Comparison of ENCODE assay signal across 1 cellular context in the genomic region with DNA sequence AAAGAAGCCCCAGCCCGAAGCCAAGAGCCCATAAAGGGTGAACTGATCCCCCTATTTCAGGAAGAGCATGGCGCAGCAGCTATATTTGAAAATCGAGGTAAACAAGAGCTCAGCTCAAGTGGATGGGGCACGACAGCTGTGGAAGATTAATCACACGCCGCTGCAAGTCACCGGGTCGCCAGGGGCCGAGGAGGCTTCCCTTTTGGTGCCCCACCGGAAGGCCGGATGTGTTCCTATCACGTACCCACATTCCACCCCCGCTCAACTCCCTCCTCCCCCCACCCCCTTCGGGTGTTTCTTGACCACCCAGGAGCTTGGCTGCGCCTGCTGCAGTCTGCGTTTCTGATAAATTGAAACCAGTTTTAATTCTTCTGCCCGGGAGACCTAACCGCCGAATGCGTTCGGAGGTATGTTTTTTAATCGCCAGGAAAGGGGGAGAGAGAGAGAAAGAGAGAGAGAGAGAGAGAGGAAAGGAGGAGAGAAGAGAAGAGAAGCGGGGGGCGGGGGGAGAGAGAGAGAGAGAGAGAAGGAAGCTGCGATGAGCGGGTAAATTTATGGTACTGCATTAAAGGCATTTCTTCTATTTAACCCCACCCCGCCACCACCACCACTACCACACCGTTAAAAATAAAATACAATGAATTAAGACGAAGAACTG.
TF ChIP-seq lines count a peak whose summit lies in the region.

No MANE protein-coding gene starts in this region.

TF ChIP-seq in GM12878, 131 proteins besides CTCF, POLR2A, EP300 and RAD21 (continued from another document):
- TF ChIP-seq, protein P1, sequence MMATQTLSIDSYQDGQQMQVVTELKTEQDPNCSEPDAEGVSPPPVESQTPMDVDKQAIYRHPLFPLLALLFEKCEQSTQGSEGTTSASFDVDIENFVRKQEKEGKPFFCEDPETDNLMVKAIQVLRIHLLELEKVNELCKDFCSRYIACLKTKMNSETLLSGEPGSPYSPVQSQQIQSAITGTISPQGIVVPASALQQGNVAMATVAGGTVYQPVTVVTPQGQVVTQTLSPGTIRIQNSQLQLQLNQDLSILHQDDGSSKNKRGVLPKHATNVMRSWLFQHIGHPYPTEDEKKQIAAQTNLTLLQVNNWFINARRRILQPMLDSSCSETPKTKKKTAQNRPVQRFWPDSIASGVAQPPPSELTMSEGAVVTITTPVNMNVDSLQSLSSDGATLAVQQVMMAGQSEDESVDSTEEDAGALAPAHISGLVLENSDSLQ (IDR thresholded peaks at IDR 0.05), result peak; percentile 63; the same call in 1 of the 2 replicates
